Comparison of ENCODE assay signal across 9 cellular contexts in genomic region chrX:150361777-150362351, GRCh38. TPM values are rescaled to one million over a fixed set of nuclear protein-coding genes. Genes with fewer than 3 reads are reported as not detected.
DNase-seq lines count a peak whose midpoint lies in the region; FAIRE-seq and TF ChIP-seq lines count a peak whose summit lies in the region.
"Had no signal": no experiment of that assay in that cellular context is flagged by ENCODE, and none has a peak within 500 bp of the region (broad histone marks: within the 10 kb centered on the region; RNA-seq: fewer than 3 reads in every experiment).

No MANE protein-coding gene starts in this region.

- TF ChIP-seq CTCF in Calu3 (IDR thresholded peaks at IDR 0.05; ENCODE audit: unreplicated experiment) (no peak), WERI-Rb-1 (IDR thresholded peaks at IDR 0.05; ENCODE audit: low read depth, low read length) (no peak), endothelial cell of umbilical vein (IDR thresholded peaks at IDR 0.05; ENCODE audit: extremely low read depth in 1 of 2, insufficient read depth in 1 of 2, low read depth in 1 of 2, low read length in 2 of 2) (no peak), osteocyte (IDR thresholded peaks at IDR 0.05) (no peak)

- no peaks in the 10 kb centered on the region for H3K9me1 ChIP-seq in endothelial cell of umbilical vein (replicated peaks; ENCODE audit: control insufficient read depth, extremely low read depth, insufficient read depth, low read length)

- H3K4me3 ChIP-seq in WERI-Rb-1 (ENCODE audit: low read depth, low read length): no peak overlapping the region
- H3K4me3 ChIP-seq in endothelial cell of umbilical vein (replicated peaks in 1 of 3; ENCODE audit: insufficient read depth in 1 of 3, low read depth in 1 of 3, low read length in 3 of 3): peak overlapping the region in 2 of 3 experiments; percentile 12 to 46

- H3K9me3 ChIP-seq in WERI-Rb-1 (ENCODE audit: severe bottlenecking) (peaks cover 6% of the 10 kb centered on the region), endothelial cell of umbilical vein (replicated peaks; ENCODE audit: control insufficient read depth, insufficient read depth, low read length) (no peaks in the 10 kb centered on the region)

- H2AFZ ChIP-seq in endothelial cell of umbilical vein (ENCODE audit: low read depth, low read length): no peak overlapping the region

- H3K4me3 Mint-ChIP-seq in Calu3 (ENCODE audit: low read depth, unreplicated experiment) (peak overlapping the region; percentile 84), osteocyte (ENCODE audit: unreplicated experiment) (peak overlapping the region; percentile 88)

- no peak overlapping the region for H3K9ac ChIP-seq in endothelial cell of umbilical vein (replicated peaks; ENCODE audit: extremely low read depth, insufficient read depth, low read length)

- H3K4me2 ChIP-seq in endothelial cell of umbilical vein (ENCODE audit: insufficient read depth, low read length): peak overlapping the region; percentile 57

- H3K4me1 Mint-ChIP-seq in Calu3 (ENCODE audit: low read depth, unreplicated experiment) (peaks cover 44% of the 10 kb centered on the region), osteocyte (ENCODE audit: unreplicated experiment) (peaks cover 13% of the 10 kb centered on the region)

- H3K27ac Mint-ChIP-seq in Calu3 (ENCODE audit: unreplicated experiment) (peak overlapping the region; percentile 61), osteocyte (ENCODE audit: unreplicated experiment) (peak overlapping the region; percentile 72)
- H3K27ac Mint-ChIP-seq: activated naive CD4-positive, alpha-beta T cell treated with anti-CD3 and anti-CD28 coated beads, Interleukin-2, amount 50 U/mL, for 72 hours had no signal

- DNase-seq in Calu3 (peak; percentile 10), WERI-Rb-1 (peak; percentile 11), endothelial cell of umbilical vein (ENCODE audit: low read depth, low spot score) (no peak), osteocyte (ENCODE audit: extremely low spot score, unreplicated experiment) (peak; percentile 84), SK-N-DZ (ENCODE audit: low spot score) (no peak), ureter (ENCODE audit: low spot score) (no peak), CD1c-positive myeloid dendritic cell (ENCODE audit: extremely low spot score) (no peak), RPMI8226 (no peak)

- no peak for FAIRE-seq in endothelial cell of umbilical vein (lab: Jason Lieb, UNC)

- no peaks in the 10 kb centered on the region for H3K9me3 Mint-ChIP-seq in Calu3 (ENCODE audit: low read depth, unreplicated experiment)
- peaks cover 6% of the 10 kb centered on the region for H3K9me3 Mint-ChIP-seq in osteocyte (ENCODE audit: unreplicated experiment)
- H3K9me3 Mint-ChIP-seq: activated naive CD4-positive, alpha-beta T cell treated with anti-CD3 and anti-CD28 coated beads, Interleukin-2, amount 50 U/mL, for 72 hours had no signal

- H3K4me1 ChIP-seq in endothelial cell of umbilical vein (ENCODE audit: control insufficient read depth, extremely low read depth, insufficient read depth, low read length): peaks cover 10% of the 10 kb centered on the region

- POLR2A ChIA-PET in endothelial cell of umbilical vein (lab: Charles Lee): no interaction called here

- intact Hi-C loops in Calu3 (cut with micrococcal nuclease; ENCODE audit: unreplicated experiment): loop anchor here (2.0 to 10.0 kb wide), 6 partner anchors 70 to 399 kb away; no protein-coding TSS in a partner anchor
- intact Hi-C loops in endothelial cell of umbilical vein (cut with micrococcal nuclease): loop anchor here (1.0 to 10.0 kb wide), 5 partner anchors 37 to 355 kb away; no protein-coding TSS in a partner anchor

- H3K27ac ChIP-seq in WERI-Rb-1 (no peak overlapping the region), endothelial cell of umbilical vein (ENCODE audit: insufficient read depth, low read depth, low read length) (no peak overlapping the region)

- peaks cover 54% of the 10 kb centered on the region for H3K36me3 Mint-ChIP-seq in Calu3 (ENCODE audit: insufficient read depth, unreplicated experiment)
- H3K36me3 Mint-ChIP-seq in osteocyte (ENCODE audit: unreplicated experiment): no peaks in the 10 kb centered on the region
- H3K36me3 Mint-ChIP-seq: activated naive CD4-positive, alpha-beta T cell treated with anti-CD3 and anti-CD28 coated beads, Interleukin-2, amount 50 U/mL, for 72 hours had no signal

- H3K36me3 ChIP-seq in WERI-Rb-1 (no peaks in the 10 kb centered on the region), endothelial cell of umbilical vein (ENCODE audit: control insufficient read depth in 2 of 2, extremely low read depth in 1 of 2, insufficient read depth in 2 of 2, low read length in 2 of 2) (no peaks in the 10 kb centered on the region)

- no peaks in the 10 kb centered on the region for H3K79me2 ChIP-seq in endothelial cell of umbilical vein (ENCODE audit: control insufficient read depth, insufficient read depth, low read length)

- CTCF ChIA-PET in Calu3 (lab: Charles Lee) (no interaction called here), endothelial cell of umbilical vein (lab: Charles Lee) (interaction anchor here (0.6 to 5.0 kb wide), 5 partner anchors 162 to 412 kb away, joined by 3 to 25 read pairs (median 15); no protein-coding TSS in a partner anchor)

- H4K20me1 ChIP-seq in endothelial cell of umbilical vein (replicated peaks; ENCODE audit: control insufficient read depth, extremely low read depth, insufficient read depth, low read length): no peaks in the 10 kb centered on the region

- no TSS peak for BruUV-seq in Calu3 (replicated peaks; lab: Mats Ljungman, UMichigan)
- BruUV-seq in endothelial cell of umbilical vein (replicated peaks; lab: Mats Ljungman, UMichigan): no TSS peak

- dilution Hi-C loops in endothelial cell of umbilical vein (cut with MboI; ENCODE audit: extremely low pct_ligation_motif_present, low sequenced_read_pairs): no loop called here

- H3K27me3 Mint-ChIP-seq in Calu3 (ENCODE audit: unreplicated experiment): peaks cover 34% of the 10 kb centered on the region
- no peaks in the 10 kb centered on the region for H3K27me3 Mint-ChIP-seq in osteocyte (ENCODE audit: unreplicated experiment)

- no peak for TF ChIP-seq POLR2A in endothelial cell of umbilical vein (IDR thresholded peaks at IDR 0.05; ENCODE audit: low read depth, low read length)

- H3K27me3 ChIP-seq in WERI-Rb-1 (ENCODE audit: insufficient read depth, low read depth, severe bottlenecking) (peaks cover 98% of the 10 kb centered on the region), endothelial cell of umbilical vein (ENCODE audit: control insufficient read depth in 2 of 2, insufficient read depth in 2 of 2, low read length in 2 of 2) (peaks cover 15 to 16% of the 10 kb centered on the region in 2 experiments)

TF ChIP-seq in endothelial cell of umbilical vein, 7 proteins besides CTCF, POLR2A, EP300 and RAD21:
- TF ChIP-seq FOS (IDR thresholded peaks at IDR 0.05; ENCODE audit: borderline replicate concordance, insufficient read depth, low read length) (no peak), GATA2 (IDR thresholded peaks at IDR 0.05; ENCODE audit: insufficient read depth, insufficient read length, low read depth, low read length) (no peak), EZH2 (IDR thresholded peaks at IDR 0.05; ENCODE audit: borderline replicate concordance, low read depth, low read length, severe bottlenecking) (peak; percentile 58)

RNA-seq across cellular contexts. Expression of gene MAMLD1, which starts 1.3 kb away (rescaled TPM):
- total RNA-seq in Calu3 (2022) (7.1 and 8.8 TPM in 2 replicates), endothelial cell of umbilical vein (5.6 and 5.7 TPM in 2 replicates), osteocyte (13.2 and 13.4 TPM in 2 replicates), ureter (6.1 TPM)
- 2.5 and 2.8 TPM in 2 replicates for polyA plus RNA-seq in endothelial cell of umbilical vein
- polyA plus RNA-seq in endothelial cell of umbilical vein (2011; cell fraction: cytosol; rRNA removed): 1.6 TPM in 2 replicates
- polyA plus RNA-seq in endothelial cell of umbilical vein (2011; cell fraction: nucleus; rRNA removed): 8.5 and 9.0 TPM in 2 replicates
- polyA plus RNA-seq in endothelial cell of umbilical vein (2012): 1.7 TPM in 2 replicates
- 1.6 and 1.9 TPM in 2 replicates for polyA minus RNA-seq in endothelial cell of umbilical vein
- 3.2 TPM for polyA minus RNA-seq in endothelial cell of umbilical vein (2011; cell fraction: cytosol; rRNA and poly(A)+ RNA removed)
- polyA minus RNA-seq in endothelial cell of umbilical vein (2011; cell fraction: nucleus; rRNA and poly(A)+ RNA removed): 3.6 and 5.0 TPM in 2 replicates
- polyA plus RNA-seq in SK-N-DZ (2014; cell fraction: cytosol; rRNA removed): 0.09 and 0.20 TPM in 2 replicates
- not detected in 2 replicates for polyA plus RNA-seq in SK-N-DZ (2014; cell fraction: nucleus; rRNA removed)

Comparison
In these comparisons a context has a peak if more than half of its experiments do, and no peak if none do; other contexts are left out.
1. DNase-seq: peak in Calu3 (single experiment), WERI-Rb-1 (single experiment) and osteocyte (single experiment); none in endothelial cell of umbilical vein (single experiment), SK-N-DZ (single experiment), ureter (single experiment), CD1c-positive myeloid dendritic cell (single experiment) and RPMI8226 (single experiment).